ENCODE assay signal across 8 cellular contexts in the genomic region with DNA sequence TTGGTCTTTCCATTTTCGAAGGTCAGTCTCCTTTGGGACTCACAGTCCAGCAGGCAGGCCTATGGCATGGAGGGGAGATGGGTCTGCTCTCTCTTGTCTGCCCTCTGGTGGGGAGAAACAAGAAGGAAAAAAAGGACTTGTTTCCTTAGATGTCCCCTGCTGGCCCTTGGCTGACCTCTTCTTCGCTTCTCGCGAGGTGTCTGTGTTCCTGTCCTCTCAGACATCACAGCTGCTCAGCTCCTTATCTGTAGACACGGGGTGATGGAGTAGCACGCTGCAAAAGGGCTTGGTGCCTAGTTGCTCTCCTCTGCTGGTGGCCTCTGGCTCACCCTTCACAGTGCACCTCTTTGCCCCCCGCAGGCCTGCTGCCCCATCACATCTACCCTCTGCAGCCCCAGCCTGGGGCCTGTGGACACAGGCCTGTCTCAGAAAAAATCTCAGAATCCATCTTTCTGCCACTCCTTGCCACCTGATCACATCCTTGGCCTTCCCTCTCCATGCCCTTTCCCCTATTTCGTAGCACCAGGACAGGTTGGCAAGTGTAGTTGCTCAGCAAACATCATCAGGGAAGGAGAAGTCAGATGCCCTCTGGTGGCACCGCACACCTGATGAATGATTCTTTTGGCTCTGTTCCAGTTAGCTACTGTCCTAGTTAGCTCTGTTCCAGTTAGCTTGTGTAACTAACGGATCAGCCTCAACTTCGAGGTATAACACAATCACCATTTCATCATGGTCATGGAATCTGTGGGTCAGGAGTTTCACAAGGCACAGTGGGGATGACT. TPM values are rescaled to one million over a fixed set of nuclear protein-coding genes. Genes with fewer than 3 reads are reported as not detected.
DNase-seq lines count a peak whose midpoint lies in the region; ATAC-seq and TF ChIP-seq lines count a peak whose summit lies in the region.

No MANE protein-coding gene starts in this region.

- H3K4ac ChIP-seq in H9 (ENCODE audit: low read depth, low read length) = no peak overlapping the region

- no peaks in the 10 kb centered on the region for H3K36me3 ChIP-seq in naive thymus-derived CD4-positive, alpha-beta T cell (ENCODE audit: control insufficient read depth in 2 of 3, insufficient read depth in 3 of 3, low read length in 3 of 3)

- H3K79me1 ChIP-seq in H9 (ENCODE audit: insufficient read depth, low read depth, low read length, poor library complexity, severe bottlenecking) = no peaks in the 10 kb centered on the region

- H3K23ac ChIP-seq in H9 (ENCODE audit: insufficient read length, low read depth, low read length) = no peak overlapping the region

- intact Hi-C loops in naive thymus-derived CD4-positive, alpha-beta T cell (cut with micrococcal nuclease) = loop anchor here (1.0 kb wide), 1 partner anchor 122 kb away; no protein-coding TSS in a partner anchor

- H2BK15ac ChIP-seq in H9 (ENCODE audit: low read depth, low read length) = no peak overlapping the region

- no peaks in the 10 kb centered on the region for H3K9me3 ChIP-seq in H9 (ENCODE audit: control insufficient read depth, low read depth, low read length)
- H3K9me3 ChIP-seq in naive thymus-derived CD4-positive, alpha-beta T cell (ENCODE audit: control insufficient read depth in 2 of 3, low read length in 3 of 3) = no peaks in the 10 kb centered on the region

- no peaks in the 10 kb centered on the region for H3K23me2 ChIP-seq in H9 (ENCODE audit: insufficient read length, low read depth, low read length, poor library complexity, severe bottlenecking)

- H4K8ac ChIP-seq in H9 (replicated peaks; ENCODE audit: insufficient read length, low read depth, low read length) = no peak overlapping the region

- no peaks in the 10 kb centered on the region for H3K79me2 ChIP-seq in H9 (ENCODE audit: insufficient read depth, low read length)

- H3K4me1 ChIP-seq in H9 (ENCODE audit: insufficient read depth, low read length) = no peaks in the 10 kb centered on the region
- no peaks in the 10 kb centered on the region for H3K4me1 ChIP-seq in naive thymus-derived CD4-positive, alpha-beta T cell (ENCODE audit: control insufficient read depth in 2 of 2, insufficient read depth in 2 of 2, low read length in 2 of 2)

- H3K4me3 Mint-ChIP-seq in H9 = no peak overlapping the region
- H3K4me3 Mint-ChIP-seq in naive thymus-derived CD4-positive, alpha-beta T cell = no peak overlapping the region

- H3K27ac ChIP-seq in C4-2B (peak overlapping the region; percentile 43), H9 (ENCODE audit: insufficient read length, low read depth, low read length) (no peak overlapping the region)
- H3K27ac ChIP-seq in naive thymus-derived CD4-positive, alpha-beta T cell (ENCODE audit: low read depth, low read length) = no peak overlapping the region

- H3K4me1 Mint-ChIP-seq in H9 = no peaks in the 10 kb centered on the region
- H3K4me1 Mint-ChIP-seq in naive thymus-derived CD4-positive, alpha-beta T cell = peaks cover 0 to 11% (median 6%) of the 10 kb centered on the region in 7 donors

- no peak overlapping the region for H3K56ac ChIP-seq in H9 (ENCODE audit: insufficient read length, low read depth, low read length)

- H3K18ac ChIP-seq in H9 (ENCODE audit: insufficient read length, low read depth, low read length) = no peak overlapping the region

- H3K27ac Mint-ChIP-seq in H9 = no peak overlapping the region
- peak overlapping the region in 1 of 9 donors; percentile 62 for H3K27ac Mint-ChIP-seq in naive thymus-derived CD4-positive, alpha-beta T cell

- H2AK5ac ChIP-seq in H9 (ENCODE audit: insufficient read length, low read length) = no peak overlapping the region

- H3K27me3 Mint-ChIP-seq in H9 (ENCODE audit: low read depth) = peaks cover 6% of the 10 kb centered on the region
- peaks cover 0 to 11% (median 4%) of the 10 kb centered on the region in 5 donors for H3K27me3 Mint-ChIP-seq in naive thymus-derived CD4-positive, alpha-beta T cell

- H4K91ac ChIP-seq in H9 (ENCODE audit: insufficient read length, low read depth, low read length) = no peak overlapping the region

- no peak overlapping the region for H3T11ph ChIP-seq in H9 (ENCODE audit: low read length)

- POLR2A ChIA-PET in naive thymus-derived CD4-positive, alpha-beta T cell (lab: Charles Lee) = interaction anchor here (0.6 to 1.1 kb wide), 2 partner anchors 18 to 33 kb away, joined by 3 read pairs; no protein-coding TSS in a partner anchor

- H2BK5ac ChIP-seq in H9 (ENCODE audit: insufficient read length, low read length) = no peak overlapping the region

- peak; percentile 86 for ATAC-seq in naive thymus-derived CD4-positive, alpha-beta T cell
- ATAC-seq in HG03039 (IDR thresholded peaks at IDR 0.05; ENCODE audit: unreplicated experiment) = no peak

- DNase-seq in H9 = peak; percentile 81
- peak; percentile 28 for DNase-seq in NCI-H748 treated with DMSO at 0.1 percent for 48 hours (lab: John Stamatoyannopoulos, UW)
- DNase-seq in activated CD8-positive, alpha-beta memory T cell treated with anti-CD3 and anti-CD28 coated beads, Interleukin-2, amount 50 U/mL, for 48 hours = peak; percentile 60
- DNase-seq in fibroblast of peridontal ligament (ENCODE audit: extremely low read depth) = peak; percentile 84
- DNase-seq in naive thymus-derived CD4-positive, alpha-beta T cell = peak; percentile 2 to 30 (median 22)
- peak; percentile 75 for DNase-seq in ureter (ENCODE audit: low spot score)

- no peaks in the 10 kb centered on the region for H4K20me1 ChIP-seq in H9 (ENCODE audit: control insufficient read depth, insufficient read depth, insufficient read length)

- WGBS in H9 (ENCODE audit: extremely low coverage, insufficient read length, low lambda C conversion rate) = no CpG with 5 or more reads among the region's 11 CpGs

- no peak overlapping the region for H3K14ac ChIP-seq in H9 (ENCODE audit: insufficient read depth, low read length)

- H2BK20ac ChIP-seq in H9 (ENCODE audit: low read depth, low read length, poor library complexity, severe bottlenecking) = no peak overlapping the region

- no peak overlapping the region for H2BK120ac ChIP-seq in H9 (ENCODE audit: low read depth, low read length, poor library complexity, severe bottlenecking)

- no peak overlapping the region for H3K4me2 ChIP-seq in H9 (ENCODE audit: insufficient read depth, insufficient read length, low read length)

- no peak overlapping the region for H4K5ac ChIP-seq in H9 (ENCODE audit: insufficient read length, low read depth, low read length)

- no peak overlapping the region for H3K4me3 ChIP-seq in naive thymus-derived CD4-positive, alpha-beta T cell (ENCODE audit: low read length)

- CTCF ChIA-PET in naive thymus-derived CD4-positive, alpha-beta T cell (lab: Charles Lee) = interaction anchor here (0.8 to 4.2 kb wide), 6 partner anchors 12 to 136 kb away, joined by 3 to 55 read pairs (median 3); no protein-coding TSS in a partner anchor

- no peak overlapping the region for H2BK12ac ChIP-seq in H9 (ENCODE audit: insufficient read length, low read depth, low read length)

- H2AFZ ChIP-seq in H9 (ENCODE audit: low read length) = no peak overlapping the region

- peak; percentile 90 for TF ChIP-seq CTCF in C4-2B (conservative IDR thresholded peaks at IDR 0.05)
- TF ChIP-seq CTCF in H9 (conservative IDR thresholded peaks at IDR 0.05) = peak; percentile 77

- peaks cover 11 to 13% of the 10 kb centered on the region in 2 experiments for H3K9me3 Mint-ChIP-seq in H9
- peaks cover 0 to 11% (median 6%) of the 10 kb centered on the region in 11 donors for H3K9me3 Mint-ChIP-seq in naive thymus-derived CD4-positive, alpha-beta T cell

- H3K36me3 Mint-ChIP-seq in H9 (ENCODE audit: insufficient read depth in 1 of 3, low read depth in 3 of 3) = peaks cover 3 to 9% (median 4%) of the 10 kb centered on the region in 3 experiments
- H3K36me3 Mint-ChIP-seq in naive thymus-derived CD4-positive, alpha-beta T cell = peaks cover 0 to 4% (median 0%) of the 10 kb centered on the region in 5 donors

- no peaks in the 10 kb centered on the region for H3K27me3 ChIP-seq in H9 (ENCODE audit: insufficient read depth, low read length)
- H3K27me3 ChIP-seq in naive thymus-derived CD4-positive, alpha-beta T cell (ENCODE audit: control insufficient read depth in 2 of 2, insufficient read depth in 2 of 2, low read length in 2 of 2) = no peaks in the 10 kb centered on the region

- no peak overlapping the region for H3K9ac ChIP-seq in H9 (ENCODE audit: extremely low read depth, insufficient read length, low read length)

RNA-seq across cellular contexts. Expression of a gene that starts 18.7 kb away (rescaled TPM):
- total RNA-seq in H9 (2021) = 144 and 159 TPM in 2 replicates
- 100 to 1,000 TPM in 1 of 5 experiments, 10 to 100 TPM in 4; 53.8 to 219 (median 90.2) TPM for total RNA-seq in naive thymus-derived CD4-positive, alpha-beta T cell
- polyA plus RNA-seq in naive thymus-derived CD4-positive, alpha-beta T cell = 100 to 1,000 TPM; 113 to 134 TPM
- 203 TPM for total RNA-seq in ureter

RNA-seq across cellular contexts. Expression of a gene that starts 25.6 kb away (rescaled TPM):
- 0.39 and 0.50 TPM in 2 replicates for total RNA-seq in H9 (2021)
- total RNA-seq in naive thymus-derived CD4-positive, alpha-beta T cell = 1 to 10 TPM; 5.3 to 9.6 (median 9.0) TPM
- polyA plus RNA-seq in naive thymus-derived CD4-positive, alpha-beta T cell = 1 to 10 TPM; 4.3 to 5.1 TPM
- total RNA-seq in ureter = 4.6 TPM

Comparison
In these comparisons a context has a peak if more than half of its experiments do, and no peak if none do; other contexts are left out.
1. DNase-seq: peak in every context shown above with its lines; median percentile 84 in fibroblast of peridontal ligament; 81 in H9; 75 in ureter; 60 in activated CD8-positive, alpha-beta memory T cell treated with anti-CD3 and anti-CD28 coated beads, Interleukin-2, amount 50 U/mL, for 48 hours; 28 in NCI-H748 treated with DMSO at 0.1 percent for 48 hours; 22 in naive thymus-derived CD4-positive, alpha-beta T cell.